In genomic region chr3:66582721-66583141, GRCh38 we compare ENCODE assay signal across 8 cellular contexts.
DNase-seq lines count a peak whose midpoint lies in the region; ATAC-seq and FAIRE-seq lines count a peak whose summit lies in the region.

No MANE protein-coding gene starts in this region.

- H3K4me1 Mint-ChIP-seq in activated CD4-positive, alpha-beta T cell treated with anti-CD3 and anti-CD28 coated beads for 36 hours: peaks cover 8% of the 10 kb centered on the region

- H3K9me3 Mint-ChIP-seq in activated CD4-positive, alpha-beta T cell treated with anti-CD3 and anti-CD28 coated beads for 36 hours (ENCODE audit: low read depth): peaks cover 6% of the 10 kb centered on the region

- CTCF ChIA-PET in activated CD4-positive, alpha-beta T cell treated with anti-CD3 and anti-CD28 coated beads for 36 hours (lab: Charles Lee): no interaction called here

- intact Hi-C loops in activated CD4-positive, alpha-beta T cell treated with anti-CD3 and anti-CD28 coated beads for 36 hours (cut with DNase I, micrococcal nuclease): no loop called here

- H3K27me3 Mint-ChIP-seq in activated CD4-positive, alpha-beta T cell treated with anti-CD3 and anti-CD28 coated beads for 36 hours: peaks cover 12% of the 10 kb centered on the region

- H3K27ac Mint-ChIP-seq in activated CD4-positive, alpha-beta T cell treated with anti-CD3 and anti-CD28 coated beads for 36 hours: no peak overlapping the region

- H3K4me3 Mint-ChIP-seq in activated CD4-positive, alpha-beta T cell treated with anti-CD3 and anti-CD28 coated beads for 36 hours: no peak overlapping the region

- POLR2A ChIA-PET in activated CD4-positive, alpha-beta T cell treated with anti-CD3 and anti-CD28 coated beads for 36 hours (lab: Charles Lee): no interaction called here

- DNase-seq in GM19239 (ENCODE audit: insufficient read length, low spot score) (peak; percentile 17), iris pigment epithelial cell (ENCODE audit: low read depth) (peak; percentile 42), occipital lobe (lab: John Stamatoyannopoulos, UW) (no peak), DMS153 (lab: John Stamatoyannopoulos, UW) (no peak), NCI-H2029 (lab: John Stamatoyannopoulos, UW) (no peak), NCI-H1436 treated with DMSO at 0.1 percent for 48 hours (lab: John Stamatoyannopoulos, UW) (no peak)
- peak; percentile 37 for DNase-seq in activated CD4-positive, alpha-beta T cell treated with anti-CD3 and anti-CD28 coated beads for 36 hours

- ATAC-seq in HG03159 (IDR thresholded peaks at IDR 0.05; ENCODE audit: unreplicated experiment): peak; percentile 91
- ATAC-seq in activated CD4-positive, alpha-beta T cell treated with anti-CD3 and anti-CD28 coated beads for 36 hours: peak; percentile 39

- H3K36me3 Mint-ChIP-seq in activated CD4-positive, alpha-beta T cell treated with anti-CD3 and anti-CD28 coated beads for 36 hours (ENCODE audit: low read depth): no peaks in the 10 kb centered on the region

- no peak for FAIRE-seq in GM19239 (lab: Jason Lieb, UNC)

Comparison
In these comparisons a context has a peak if more than half of its experiments do, and no peak if none do; other contexts are left out.
1. DNase-seq: peak in GM19239 (single experiment), activated CD4-positive, alpha-beta T cell treated with anti-CD3 and anti-CD28 coated beads for 36 hours (single experiment) and iris pigment epithelial cell (single experiment); none in occipital lobe (single experiment), DMS153 (single experiment), NCI-H2029 (single experiment) and NCI-H1436 treated with DMSO at 0.1 percent for 48 hours (single experiment).